In the genomic region with DNA sequence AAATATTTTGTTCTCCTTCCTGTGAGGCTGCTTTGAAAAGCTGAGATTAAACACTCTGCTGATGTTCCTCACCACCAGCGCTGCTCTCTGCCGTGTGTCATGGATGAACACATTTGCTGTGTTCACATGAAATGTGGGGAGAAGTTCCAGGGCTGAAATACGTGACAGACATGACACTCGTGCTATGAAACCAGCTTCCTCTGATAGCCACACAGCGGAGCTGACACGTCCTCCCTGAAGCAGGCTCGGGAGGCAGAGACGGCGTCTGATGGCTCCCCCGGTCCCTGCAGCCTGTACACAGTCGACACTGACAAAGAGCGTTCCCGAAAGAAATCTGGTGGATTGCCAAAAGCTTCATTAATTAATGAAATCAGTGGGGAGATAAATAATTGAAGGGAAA, we compare ENCODE assay signal across 15 cellular contexts.
"Had no signal": no experiment of that assay in that cellular context is flagged by ENCODE, and none has a peak within 500 bp of the region (broad histone marks: within the 10 kb centered on the region; RNA-seq: fewer than 3 reads in every experiment).

No MANE protein-coding gene starts in this region.

- ATAC-seq: activated CD8-positive, alpha-beta T cell treated with anti-CD3 and anti-CD28 coated beads, Interleukin-2, amount 10 ng/mL, durations not matched to agents 7 days and 5 days; effector memory CD8-positive, alpha-beta T cell; gastroesophageal sphincter; naive thymus-derived CD8-positive, alpha-beta T cell; stimulated activated naive CD8-positive, alpha-beta T cell treated with anti-CD3 and anti-CD28 coated beads, Interleukin-15, Interleukin-2, amounts not matched to agents 100 U/mL and 50 U/mL, for 24 hours; WTC11 had no signal

- H3K4me3 ChIP-seq: ascending aorta, gastroesophageal sphincter, thoracic aorta had no signal

- DNase-seq: activated CD4-positive, alpha-beta T cell treated with anti-CD3 and anti-CD28 coated beads for 48 hours; activated CD8-positive, alpha-beta memory T cell treated with anti-CD3 and anti-CD28 coated beads, Interleukin-2, amount 50 U/mL, for 48 hours; activated CD8-positive, alpha-beta T cell treated with anti-CD3 and anti-CD28 coated beads, Interleukin-2, amount 10 ng/mL, durations not matched to agents 7 days and 5 days; activated naive CD4-positive, alpha-beta T cell; effector memory CD8-positive, alpha-beta T cell; kidney glomerular epithelial cell; naive thymus-derived CD8-positive, alpha-beta T cell; stimulated activated CD4-positive, alpha-beta T cell treated with anti-CD3 and anti-CD28 coated beads, Interleukin-2, amount 100 ng/mL, for 48 hours; stimulated activated naive CD8-positive, alpha-beta T cell treated with anti-CD3 and anti-CD28 coated beads, Interleukin-15, Interleukin-2, amounts not matched to agents 100 U/mL and 50 U/mL, for 24 hours; T-helper 9 cell had no signal

- H3K27me3 ChIP-seq: ascending aorta, gastroesophageal sphincter had no signal

- H3K27me3 Mint-ChIP-seq: effector memory CD8-positive, alpha-beta T cell; naive thymus-derived CD8-positive, alpha-beta T cell had no signal

- H3K4me3 Mint-ChIP-seq: activated CD8-positive, alpha-beta T cell treated with anti-CD3 and anti-CD28 coated beads, Interleukin-2, amount 10 ng/mL, durations not matched to agents 7 days and 5 days; effector memory CD8-positive, alpha-beta T cell; naive thymus-derived CD8-positive, alpha-beta T cell; WTC11 had no signal

- H3K27ac ChIP-seq: ascending aorta, epithelial cell of prostate, thoracic aorta had no signal

- H3K27ac Mint-ChIP-seq: activated CD8-positive, alpha-beta T cell treated with anti-CD3 and anti-CD28 coated beads, Interleukin-2, amount 10 ng/mL, durations not matched to agents 7 days and 5 days; naive thymus-derived CD8-positive, alpha-beta T cell; WTC11 had no signal

- H3K9me3 Mint-ChIP-seq: effector memory CD8-positive, alpha-beta T cell; naive thymus-derived CD8-positive, alpha-beta T cell; WTC11 had no signal
